1 cellular context compared by ENCODE assay signal in the genomic region with DNA sequence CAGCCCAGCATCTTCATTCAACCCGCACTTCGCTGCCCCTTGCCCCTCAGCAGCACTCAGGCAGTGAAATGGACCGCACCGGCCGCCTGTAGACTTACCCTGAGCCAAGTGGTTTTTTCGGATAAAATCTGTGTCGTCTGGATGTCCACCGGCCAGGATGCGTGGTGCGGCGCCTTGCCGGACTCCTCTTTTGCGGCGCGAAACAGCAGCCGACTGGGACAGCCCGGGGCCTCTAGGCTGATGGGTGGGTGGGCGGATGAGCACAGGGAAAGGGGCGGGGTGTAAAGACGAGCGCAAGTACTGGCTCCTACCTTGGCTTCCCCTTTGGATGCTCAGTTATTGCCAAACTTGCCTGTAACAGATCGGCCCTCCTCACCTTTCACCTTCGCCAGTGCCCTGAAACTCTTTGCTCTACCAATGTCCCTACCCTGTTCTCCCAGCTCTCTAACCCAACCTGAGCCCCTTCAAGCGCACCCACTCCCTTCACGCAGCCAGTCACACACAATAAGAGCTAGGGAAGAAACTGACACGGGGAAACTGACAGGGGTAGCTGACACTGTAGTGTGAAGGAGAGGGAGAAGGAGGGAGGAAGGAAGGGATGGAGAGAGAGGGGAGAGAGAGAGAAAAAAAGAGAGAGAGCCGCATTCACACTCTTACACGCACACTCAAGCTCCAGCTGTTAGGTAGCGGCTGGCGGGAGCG.
TF ChIP-seq lines count a peak whose summit lies in the region.

No MANE protein-coding gene starts in this region.

TF ChIP-seq in SK-N-SH, 30 proteins besides CTCF, POLR2A, EP300 and RAD21 (continued from another document):
- TF ChIP-seq, protein P1, sequence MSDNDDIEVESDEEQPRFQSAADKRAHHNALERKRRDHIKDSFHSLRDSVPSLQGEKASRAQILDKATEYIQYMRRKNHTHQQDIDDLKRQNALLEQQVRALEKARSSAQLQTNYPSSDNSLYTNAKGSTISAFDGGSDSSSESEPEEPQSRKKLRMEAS (IDR thresholded peaks at IDR 0.05; ENCODE audit: low read depth), result no peak
- TF ChIP-seq SMC3 (IDR thresholded peaks at IDR 0.05; ENCODE audit: low read depth, low read length) (no peak), TCF12 (IDR thresholded peaks at IDR 0.05) (no peak), MXI1 (IDR thresholded peaks at IDR 0.05; ENCODE audit: low read depth, low read length) (no peak), SIN3A (IDR thresholded peaks at IDR 0.05; ENCODE audit: borderline replicate concordance, low read depth, low read length) (no peak), MEF2A (IDR thresholded peaks at IDR 0.05; ENCODE audit: borderline replicate concordance, low read depth) (no peak), RFX5 (IDR thresholded peaks at IDR 0.05; ENCODE audit: low read length) (no peak), NRF1 (IDR thresholded peaks at IDR 0.05; ENCODE audit: low read depth, low read length) (no peak)
- TF ChIP-seq, protein P2, sequence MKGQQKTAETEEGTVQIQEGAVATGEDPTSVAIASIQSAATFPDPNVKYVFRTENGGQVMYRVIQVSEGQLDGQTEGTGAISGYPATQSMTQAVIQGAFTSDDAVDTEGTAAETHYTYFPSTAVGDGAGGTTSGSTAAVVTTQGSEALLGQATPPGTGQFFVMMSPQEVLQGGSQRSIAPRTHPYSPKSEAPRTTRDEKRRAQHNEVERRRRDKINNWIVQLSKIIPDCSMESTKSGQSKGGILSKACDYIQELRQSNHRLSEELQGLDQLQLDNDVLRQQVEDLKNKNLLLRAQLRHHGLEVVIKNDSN (IDR thresholded peaks at IDR 0.05; ENCODE audit: borderline replicate concordance, low read depth), result no peak
- TF ChIP-seq, protein P3, sequence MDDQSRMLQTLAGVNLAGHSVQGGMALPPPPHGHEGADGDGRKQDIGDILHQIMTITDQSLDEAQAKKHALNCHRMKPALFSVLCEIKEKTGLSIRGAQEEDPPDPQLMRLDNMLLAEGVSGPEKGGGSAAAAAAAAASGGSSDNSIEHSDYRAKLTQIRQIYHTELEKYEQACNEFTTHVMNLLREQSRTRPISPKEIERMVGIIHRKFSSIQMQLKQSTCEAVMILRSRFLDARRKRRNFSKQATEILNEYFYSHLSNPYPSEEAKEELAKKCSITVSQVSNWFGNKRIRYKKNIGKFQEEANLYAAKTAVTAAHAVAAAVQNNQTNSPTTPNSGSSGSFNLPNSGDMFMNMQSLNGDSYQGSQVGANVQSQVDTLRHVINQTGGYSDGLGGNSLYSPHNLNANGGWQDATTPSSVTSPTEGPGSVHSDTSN (IDR thresholded peaks at IDR 0.05), result no peak
